Comparison of ENCODE assay signal across 24 cellular contexts in the genomic region with DNA sequence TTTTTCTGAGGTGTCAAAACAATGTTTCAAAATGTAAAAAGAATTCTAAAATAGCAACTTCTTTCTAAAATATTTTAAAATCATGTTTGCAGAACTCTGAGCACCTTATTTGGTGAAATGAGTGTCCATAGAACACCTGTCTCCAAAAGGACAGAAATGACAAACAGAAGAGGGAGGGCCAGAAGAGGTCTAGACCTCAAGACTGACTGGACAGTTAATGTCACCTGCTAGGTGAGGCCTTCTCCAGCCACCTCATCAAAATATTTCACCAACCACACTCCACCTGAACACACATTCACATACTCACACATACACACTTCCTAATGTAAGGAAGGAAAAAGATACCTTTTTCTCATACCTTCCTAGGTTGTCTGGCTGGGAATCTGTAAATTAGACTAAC.
"Had no signal": no experiment of that assay in that cellular context is flagged by ENCODE, and none has a peak within 500 bp of the region (broad histone marks: within the 10 kb centered on the region; RNA-seq: fewer than 3 reads in every experiment).

No MANE protein-coding gene starts in this region.

- H3K4me1 Mint-ChIP-seq: activated CD4-positive, alpha-beta T cell treated with anti-CD3 and anti-CD28 coated beads for 36 hours; activated CD8-positive, alpha-beta memory T cell treated with anti-CD3 and anti-CD28 coated beads, Interleukin-2, amount 10 ng/mL, durations not matched to agents 7 days and 5 days; nephron had no signal

- DNase-seq: activated CD4-positive, alpha-beta T cell treated with anti-CD3 and anti-CD28 coated beads for 36 hours; activated CD4-positive, CD25-positive, alpha-beta regulatory T cell; activated CD8-positive, alpha-beta memory T cell treated with anti-CD3 and anti-CD28 coated beads, Interleukin-2, amount 10 ng/mL, durations not matched to agents 7 days and 5 days; activated CD8-positive, alpha-beta T cell treated with anti-CD3 and anti-CD28 coated beads, Interleukin-2, amount 10 ng/mL, durations not matched to agents 7 days and 5 days; activated naive CD4-positive, alpha-beta T cell treated with Interleukin-2 at 50 U/mL for 16 hours; activated T-cell treated with anti-CD3 and anti-CD28 coated beads, Interleukin-2, amount 50 U/mL, for 48 hours; adrenal gland; aorta; body of pancreas; colonic mucosa; effector CD8-positive, alpha-beta T cell; esophagus squamous epithelium; foreskin melanocyte; left cardiac atrium; left ventricle myocardium superior; mucosa of descending colon; right cardiac atrium; stimulated activated naive CD4-positive, alpha-beta T cell treated with Interleukin-2 at 50 U/mL for 16 hours; testis; transverse colon had no signal

- H3K4me2 ChIP-seq: hepatocyte had no signal

- H3K27ac Mint-ChIP-seq: activated CD4-positive, alpha-beta T cell treated with anti-CD3 and anti-CD28 coated beads for 36 hours; activated CD8-positive, alpha-beta memory T cell treated with anti-CD3 and anti-CD28 coated beads, Interleukin-2, amount 10 ng/mL, durations not matched to agents 7 days and 5 days; activated CD8-positive, alpha-beta T cell treated with anti-CD3 and anti-CD28 coated beads, Interleukin-2, amount 10 ng/mL, durations not matched to agents 7 days and 5 days; activated naive CD8-positive, alpha-beta T cell; nephron had no signal

- H3K27me3 Mint-ChIP-seq: activated CD4-positive, alpha-beta T cell treated with anti-CD3 and anti-CD28 coated beads for 36 hours; activated CD8-positive, alpha-beta memory T cell treated with anti-CD3 and anti-CD28 coated beads, Interleukin-2, amount 10 ng/mL, durations not matched to agents 7 days and 5 days; activated naive CD8-positive, alpha-beta T cell had no signal

- H3K4me3 ChIP-seq: adrenal gland, body of pancreas, colonic mucosa, esophagus squamous epithelium, hepatocyte, mucosa of descending colon, testis, transverse colon had no signal

- H3K79me2 ChIP-seq: hepatocyte had no signal

- ATAC-seq: activated CD4-positive, alpha-beta T cell treated with anti-CD3 and anti-CD28 coated beads for 36 hours; activated CD8-positive, alpha-beta memory T cell treated with anti-CD3 and anti-CD28 coated beads, Interleukin-2, amount 10 ng/mL, durations not matched to agents 7 days and 5 days; activated CD8-positive, alpha-beta T cell treated with anti-CD3 and anti-CD28 coated beads, Interleukin-2, amount 10 ng/mL, durations not matched to agents 7 days and 5 days; body of pancreas; left cardiac atrium; left ventricle myocardium superior; mucosa of descending colon; right cardiac atrium had no signal

- H3K27me3 ChIP-seq: adrenal gland, body of pancreas, colonic mucosa, esophagus squamous epithelium, hepatocyte, testis, transverse colon had no signal

- H2AFZ ChIP-seq: hepatocyte had no signal

- H3K4me1 ChIP-seq: adrenal gland, body of pancreas, colonic mucosa, esophagus squamous epithelium, testis, transverse colon had no signal

- H3K36me3 ChIP-seq: adrenal gland, colonic mucosa, esophagus squamous epithelium, transverse colon had no signal

- H3K9me3 ChIP-seq: adrenal gland, body of pancreas, colonic mucosa, esophagus squamous epithelium, mucosa of descending colon, testis had no signal

- H3K27ac ChIP-seq: adrenal gland, body of pancreas, colonic mucosa, epithelial cell of prostate, esophagus squamous epithelium, hepatocyte, testis, transverse colon had no signal

- H3K36me3 Mint-ChIP-seq: activated CD8-positive, alpha-beta memory T cell treated with anti-CD3 and anti-CD28 coated beads, Interleukin-2, amount 10 ng/mL, durations not matched to agents 7 days and 5 days; activated naive CD8-positive, alpha-beta T cell had no signal

- H3K4me3 Mint-ChIP-seq: activated CD4-positive, alpha-beta T cell treated with anti-CD3 and anti-CD28 coated beads for 36 hours; activated CD8-positive, alpha-beta memory T cell treated with anti-CD3 and anti-CD28 coated beads, Interleukin-2, amount 10 ng/mL, durations not matched to agents 7 days and 5 days; activated CD8-positive, alpha-beta T cell treated with anti-CD3 and anti-CD28 coated beads, Interleukin-2, amount 10 ng/mL, durations not matched to agents 7 days and 5 days; activated naive CD8-positive, alpha-beta T cell; nephron had no signal
